35 cellular contexts compared by ENCODE assay signal in genomic region chr10:25222085-25222660, GRCh38.
"Had no signal": no experiment of that assay in that cellular context is flagged by ENCODE, and none has a peak within 500 bp of the region (broad histone marks: within the 10 kb centered on the region; RNA-seq: fewer than 3 reads in every experiment).

No MANE protein-coding gene starts in this region.

- ATAC-seq: activated CD4-positive, alpha-beta T cell treated with anti-CD3 and anti-CD28 coated beads for 36 hours; activated CD4-positive, CD25-positive, alpha-beta regulatory T cell treated with anti-CD3 and anti-CD28 coated beads, Interleukin-2, amount 50 U/mL, for 24 hours; activated CD8-positive, alpha-beta memory T cell treated with anti-CD3 and anti-CD28 coated beads, Interleukin-2, amount 10 ng/mL, durations not matched to agents 7 days and 5 days; activated CD8-positive, alpha-beta T cell treated with anti-CD3 and anti-CD28 coated beads, Interleukin-2, amount 10 ng/mL, durations not matched to agents 7 days and 5 days; activated naive CD8-positive, alpha-beta T cell treated with anti-CD3 and anti-CD28 coated beads, Interleukin-2, amount 50 U/mL, for 24 hours; WTC11 had no signal

- H3K4me3 Mint-ChIP-seq: activated CD4-positive, alpha-beta memory T cell treated with anti-CD3 and anti-CD28 coated beads, Interleukin-2, amount 10 ng/mL, durations not matched to agents 7 days and 5 days; activated CD4-positive, alpha-beta T cell treated with anti-CD3 and anti-CD28 coated beads for 36 hours; activated CD4-positive, alpha-beta T cell treated with anti-CD3 and anti-CD28 coated beads, Interleukin-2, amount 10 ng/mL, durations not matched to agents 7 days and 5 days; activated CD8-positive, alpha-beta memory T cell treated with anti-CD3 and anti-CD28 coated beads, Interleukin-2, amount 10 ng/mL, durations not matched to agents 7 days and 5 days; activated CD8-positive, alpha-beta T cell treated with anti-CD3 and anti-CD28 coated beads, Interleukin-2, amount 10 ng/mL, durations not matched to agents 7 days and 5 days; activated naive CD4-positive, alpha-beta T cell treated with anti-CD3 and anti-CD28 coated beads for 36 hours; activated naive CD4-positive, alpha-beta T cell treated with anti-CD3 and anti-CD28 coated beads, Interleukin-2, amount 50 U/mL, for 24 hours; activated naive CD8-positive, alpha-beta T cell; activated naive CD8-positive, alpha-beta T cell treated with anti-CD3 and anti-CD28 coated beads, Interleukin-2, amount 10 ng/mL, durations not matched to agents 7 days and 5 days; activated naive CD8-positive, alpha-beta T cell treated with anti-CD3 and anti-CD28 coated beads, Interleukin-2, amount 50 U/mL, for 24 hours; activated T-cell treated with anti-CD3 and anti-CD28 coated beads, Interleukin-2, amount 50 U/mL, for 24 hours; brain; T-helper 1 cell treated with Interleukin-12 subunit alpha and Interleukin-12 subunit beta and Interleukin-4 antibody, amounts not matched to agents 30 μg/mL and 1 μg/mL, for 36 hours; T-helper 2 cell treated with Interferon-gamma antibody and Interleukin-4, amounts not matched to agents 5 μg/mL and 100 μg/mL, for 36 hours; WTC11 had no signal

- H3K4me1 Mint-ChIP-seq: activated CD4-positive, alpha-beta memory T cell treated with anti-CD3 and anti-CD28 coated beads, Interleukin-2, amount 10 ng/mL, durations not matched to agents 7 days and 5 days; activated CD4-positive, alpha-beta T cell treated with anti-CD3 and anti-CD28 coated beads for 36 hours; activated CD4-positive, alpha-beta T cell treated with anti-CD3 and anti-CD28 coated beads, Interleukin-2, amount 10 ng/mL, durations not matched to agents 7 days and 5 days; activated CD8-positive, alpha-beta memory T cell treated with anti-CD3 and anti-CD28 coated beads, Interleukin-2, amount 10 ng/mL, durations not matched to agents 7 days and 5 days; activated naive CD4-positive, alpha-beta T cell treated with anti-CD3 and anti-CD28 coated beads, Interleukin-2, amount 50 U/mL, for 24 hours; activated naive CD8-positive, alpha-beta T cell treated with anti-CD3 and anti-CD28 coated beads, Interleukin-2, amount 10 ng/mL, durations not matched to agents 7 days and 5 days; activated naive CD8-positive, alpha-beta T cell treated with anti-CD3 and anti-CD28 coated beads, Interleukin-2, amount 50 U/mL, for 24 hours; brain; WTC11 had no signal

- H3K9me3 Mint-ChIP-seq: activated CD4-positive, alpha-beta memory T cell treated with anti-CD3 and anti-CD28 coated beads, Interleukin-2, amount 10 ng/mL, durations not matched to agents 7 days and 5 days; activated CD4-positive, alpha-beta T cell treated with anti-CD3 and anti-CD28 coated beads, Interleukin-2, amount 10 ng/mL, durations not matched to agents 7 days and 5 days; activated naive CD4-positive, alpha-beta T cell treated with anti-CD3 and anti-CD28 coated beads for 36 hours; activated naive CD4-positive, alpha-beta T cell treated with anti-CD3 and anti-CD28 coated beads, Interleukin-2, amount 50 U/mL, for 24 hours; activated naive CD8-positive, alpha-beta T cell treated with anti-CD3 and anti-CD28 coated beads, Interleukin-2, amount 10 ng/mL, durations not matched to agents 7 days and 5 days; activated naive CD8-positive, alpha-beta T cell treated with anti-CD3 and anti-CD28 coated beads, Interleukin-2, amount 50 U/mL, for 24 hours; activated T-cell treated with anti-CD3 and anti-CD28 coated beads, Interleukin-2, amount 50 U/mL, for 24 hours; activated T-helper 2 cell treated with anti-CD3 and anti-CD28 coated beads, Interferon-gamma antibody, Interleukin-2, Interleukin-4, amounts not matched to agents 10 μg/mL and 5 μg/mL and 100 μg/mL, durations not matched to agents 14 hours and 24 hours and 36 hours; brain; T-helper 1 cell treated with Interleukin-12 subunit alpha and Interleukin-12 subunit beta and Interleukin-4 antibody, amounts not matched to agents 30 μg/mL and 1 μg/mL, for 36 hours; T-helper 2 cell treated with Interferon-gamma antibody and Interleukin-4, amounts not matched to agents 5 μg/mL and 100 μg/mL, for 36 hours; WTC11 had no signal

- H3K27ac Mint-ChIP-seq: activated CD4-positive, alpha-beta memory T cell treated with anti-CD3 and anti-CD28 coated beads, Interleukin-2, amount 10 ng/mL, durations not matched to agents 7 days and 5 days; activated CD4-positive, alpha-beta T cell treated with anti-CD3 and anti-CD28 coated beads for 36 hours; activated CD4-positive, alpha-beta T cell treated with anti-CD3 and anti-CD28 coated beads, Interleukin-2, amount 10 ng/mL, durations not matched to agents 7 days and 5 days; activated CD8-positive, alpha-beta memory T cell treated with anti-CD3 and anti-CD28 coated beads, Interleukin-2, amount 10 ng/mL, durations not matched to agents 7 days and 5 days; activated CD8-positive, alpha-beta T cell treated with anti-CD3 and anti-CD28 coated beads, Interleukin-2, amount 10 ng/mL, durations not matched to agents 7 days and 5 days; activated naive CD4-positive, alpha-beta T cell treated with anti-CD3 and anti-CD28 coated beads for 36 hours; activated naive CD4-positive, alpha-beta T cell treated with anti-CD3 and anti-CD28 coated beads, Interleukin-2, amount 50 U/mL, for 24 hours; activated naive CD8-positive, alpha-beta T cell; activated naive CD8-positive, alpha-beta T cell treated with anti-CD3 and anti-CD28 coated beads, Interleukin-2, amount 10 ng/mL, durations not matched to agents 7 days and 5 days; activated naive CD8-positive, alpha-beta T cell treated with anti-CD3 and anti-CD28 coated beads, Interleukin-2, amount 50 U/mL, for 24 hours; activated T-cell treated with anti-CD3 and anti-CD28 coated beads, Interleukin-2, amount 50 U/mL, for 24 hours; activated T-helper 2 cell treated with anti-CD3 and anti-CD28 coated beads, Interferon-gamma antibody, Interleukin-2, Interleukin-4, amounts not matched to agents 10 μg/mL and 5 μg/mL and 100 μg/mL, durations not matched to agents 14 hours and 24 hours and 36 hours; T-helper 1 cell treated with Interleukin-12 subunit alpha and Interleukin-12 subunit beta and Interleukin-4 antibody, amounts not matched to agents 30 μg/mL and 1 μg/mL, for 36 hours; T-helper 2 cell treated with Interferon-gamma antibody and Interleukin-4, amounts not matched to agents 5 μg/mL and 100 μg/mL, for 36 hours; WTC11 had no signal

- DNase-seq: activated CD4-positive, alpha-beta memory T cell treated with anti-CD3 and anti-CD28 coated beads, Interleukin-2, amount 10 ng/mL, durations not matched to agents 7 days and 5 days; activated CD4-positive, alpha-beta T cell treated with anti-CD3 and anti-CD28 coated beads for 1 hour; activated CD4-positive, alpha-beta T cell treated with anti-CD3 and anti-CD28 coated beads for 36 hours; activated CD4-positive, alpha-beta T cell treated with anti-CD3 and anti-CD28 coated beads for 48 hours; activated CD4-positive, alpha-beta T cell treated with anti-CD3 and anti-CD28 coated beads, Interleukin-2, amount 10 ng/mL, durations not matched to agents 7 days and 5 days; activated CD4-positive, alpha-beta T cell treated with anti-CD3 and anti-CD28 coated beads, Interleukin-2, amount 50 U/mL, for 48 hours; activated CD4-positive, CD25-positive, alpha-beta regulatory T cell; activated CD8-positive, alpha-beta memory T cell treated with anti-CD3 and anti-CD28 coated beads for 24 hours; activated CD8-positive, alpha-beta memory T cell treated with anti-CD3 and anti-CD28 coated beads, Interleukin-2, amount 10 ng/mL, durations not matched to agents 7 days and 5 days; activated CD8-positive, alpha-beta memory T cell treated with anti-CD3 and anti-CD28 coated beads, Interleukin-2, amount 50 U/mL, for 48 hours; activated CD8-positive, alpha-beta T cell treated with anti-CD3 and anti-CD28 coated beads, Interleukin-2, amount 10 ng/mL, durations not matched to agents 7 days and 5 days; activated effector memory CD4-positive, alpha-beta T cell treated with Interleukin-2 at 50 U/mL for 16 hours; activated gamma-delta T cell; activated naive CD4-positive, alpha-beta T cell treated with anti-CD3 and anti-CD28 coated beads for 36 hours; activated naive CD8-positive, alpha-beta T cell treated with anti-CD3 and anti-CD28 coated beads, Interleukin-2, amount 10 ng/mL, durations not matched to agents 7 days and 5 days; activated naive CD8-positive, alpha-beta T cell treated with anti-CD3 and anti-CD28 coated beads, Interleukin-2, amount 50 U/mL, for 24 hours; activated T-cell treated with anti-CD3 and anti-CD28 coated beads, Interleukin-2, amount 50 U/mL, for 24 hours; activated T-cell treated with anti-CD3 and anti-CD28 coated beads, Interleukin-2, amount 50 U/mL, for 48 hours; amygdala; anterior cingulate cortex; central memory CD4-positive, alpha-beta T cell; T-helper 1 cell; T-helper 2 cell; T-helper 9 cell; WERI-Rb-1 had no signal

- H3K27ac ChIP-seq: ascending aorta, cardiac muscle cell, WERI-Rb-1 had no signal

- H3K27me3 Mint-ChIP-seq: activated CD4-positive, alpha-beta memory T cell treated with anti-CD3 and anti-CD28 coated beads, Interleukin-2, amount 10 ng/mL, durations not matched to agents 7 days and 5 days; activated CD4-positive, alpha-beta T cell treated with anti-CD3 and anti-CD28 coated beads for 36 hours; activated CD4-positive, alpha-beta T cell treated with anti-CD3 and anti-CD28 coated beads, Interleukin-2, amount 10 ng/mL, durations not matched to agents 7 days and 5 days; activated CD8-positive, alpha-beta memory T cell treated with anti-CD3 and anti-CD28 coated beads, Interleukin-2, amount 10 ng/mL, durations not matched to agents 7 days and 5 days; activated naive CD8-positive, alpha-beta T cell; activated naive CD8-positive, alpha-beta T cell treated with anti-CD3 and anti-CD28 coated beads, Interleukin-2, amount 50 U/mL, for 24 hours; activated T-cell treated with anti-CD3 and anti-CD28 coated beads, Interleukin-2, amount 50 U/mL, for 24 hours; brain had no signal
